Comparison of ENCODE assay signal across 9 cellular contexts in the genomic region with DNA sequence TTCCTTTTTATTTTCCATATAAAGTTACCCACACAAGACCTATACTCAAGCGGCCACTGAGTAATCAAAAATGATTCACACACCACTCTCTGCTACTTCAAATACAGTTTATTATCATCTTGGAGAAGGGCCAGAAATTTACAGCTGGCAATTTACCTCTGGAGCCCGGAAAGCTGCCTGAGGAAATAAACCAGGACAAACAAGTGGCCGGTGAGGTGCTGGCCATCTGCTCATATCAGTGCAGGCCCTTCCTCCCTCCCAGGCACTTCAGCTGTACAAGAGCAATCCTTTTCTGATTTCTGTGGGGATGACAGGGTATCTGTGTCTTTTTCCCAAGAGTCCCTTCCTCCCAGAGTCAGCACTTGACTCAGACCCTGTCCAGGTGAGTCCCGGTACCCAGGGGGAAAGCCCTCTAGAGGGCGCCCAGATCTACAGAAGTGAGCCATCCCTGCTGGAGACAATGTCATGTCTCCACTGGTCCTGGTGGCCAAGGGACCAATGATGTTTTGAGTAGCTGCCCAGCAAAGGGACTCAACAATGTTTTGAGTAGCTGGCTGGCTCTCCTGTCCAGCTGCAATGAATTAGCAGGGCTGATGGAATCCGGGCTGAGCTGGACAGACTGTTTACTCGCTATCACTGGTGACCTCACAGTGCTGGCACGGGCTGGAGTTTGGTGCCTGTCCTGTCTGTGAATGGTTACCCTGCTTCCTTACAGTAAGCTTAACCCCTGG. TPM values are rescaled to one million over a fixed set of nuclear protein-coding genes. Genes with fewer than 3 reads are reported as not detected.
A peak's percentile ranks its signal among the peaks of the same experiment; 100 is the strongest.
DNase-seq lines count a peak whose midpoint lies in the region; ATAC-seq, FAIRE-seq and TF ChIP-seq lines count a peak whose summit lies in the region.
"Had no signal": no experiment of that assay in that cellular context is flagged by ENCODE, and none has a peak within 500 bp of the region (broad histone marks: within the 10 kb centered on the region; RNA-seq: fewer than 3 reads in every experiment).

No MANE protein-coding gene starts in this region.

- CTCF ChIA-PET in T-cell (lab: Charles Lee) (no interaction called here), GM12878 (lab: Yijun Ruan, JAX) (interaction anchor here (0.7 to 3.2 kb wide), 6 partner anchors 9 to 34 kb away, joined by 3 to 11 read pairs (median 4); no protein-coding TSS in a partner anchor)

- no peaks in the 10 kb centered on the region for H3K4me1 Mint-ChIP-seq in T-cell
- H3K4me1 Mint-ChIP-seq in glutamatergic neuron (ENCODE audit: low read depth, unreplicated experiment) = no peaks in the 10 kb centered on the region

- H3K4me3 Mint-ChIP-seq in T-cell (no peak overlapping the region), glutamatergic neuron (ENCODE audit: unreplicated experiment) (no peak overlapping the region)

- TF ChIP-seq CTCF in GM12873 (IDR thresholded peaks at IDR 0.05; ENCODE audit: insufficient read depth, low read depth, low read length, missing control alignments) (peak; percentile 87), NB4 (IDR thresholded peaks at IDR 0.05; ENCODE audit: low read depth, low read length) (peak; percentile 77), GM12878 (IDR thresholded peaks at IDR 0.05 in 2 of 3, conservative IDR thresholded peaks at IDR 0.05 in 1 of 3; ENCODE audit: control insufficient read depth in 2 of 3, extremely low read depth in 1 of 3, insufficient read depth in 1 of 3, low read depth in 3 of 3, low read length in 3 of 3) (peak; percentile 45 to 71 (median 68)), glutamatergic neuron (IDR thresholded peaks at IDR 0.05; ENCODE audit: partially characterized antibody, unreplicated experiment) (no peak)

- RAD21 ChIA-PET in GM12878 (lab: Charles Lee; ENCODE audit: unreplicated experiment) = no interaction called here

- DNase-seq in NB4 (ENCODE audit: low read depth) (peak; percentile 52), T-cell (peak in 13 of 34 experiments; percentile 2 to 47 (median 13)), GM12878 (ENCODE audit: low read depth, low spot score) (no peak), iPS-NIHi7 (ENCODE audit: extremely low spot score) (peak; percentile 92), glutamatergic neuron (no peak)
- peak; percentile 53 for DNase-seq in stimulated activated CD4-positive, alpha-beta T cell treated with anti-CD3 and anti-CD28 coated beads, Interleukin-4, amount 100 ng/mL, for 24 hours

- no peaks in the 10 kb centered on the region for H4K20me1 ChIP-seq in GM12878 (ENCODE audit: control insufficient read depth, insufficient read depth)

- no peak for TF ChIP-seq EP300 in GM12878 (IDR thresholded peaks at IDR 0.05; ENCODE audit: borderline replicate concordance in 1 of 2, control insufficient read depth in 1 of 2, low read depth in 2 of 2, low read length in 2 of 2)

- TF ChIP-seq POLR2A in NB4 (IDR thresholded peaks at IDR 0.05; ENCODE audit: extremely low read depth, insufficient read length) (no peak), GM12878 (IDR thresholded peaks at IDR 0.05; ENCODE audit: low read depth, low read length) (no peak)

- peak; percentile 53 for TF ChIP-seq RAD21 in GM12878 (IDR thresholded peaks at IDR 0.05; ENCODE audit: insufficient read depth, low read depth, low read length)

- no peak overlapping the region for H3K27ac Mint-ChIP-seq in T-cell
- H3K27ac Mint-ChIP-seq in glutamatergic neuron (ENCODE audit: unreplicated experiment) = no peak overlapping the region

- ATAC-seq in T-cell (replicated peaks in 1 of 4) (peak in 3 of 4 experiments; percentile 51 to 60 (median 52)), GM12878 (peak; percentile 86), HG02763 (IDR thresholded peaks at IDR 0.05; ENCODE audit: unreplicated experiment) (no peak)

- H3K27me3 Mint-ChIP-seq in T-cell (no peaks in the 10 kb centered on the region), glutamatergic neuron (ENCODE audit: unreplicated experiment) (peaks cover 2% of the 10 kb centered on the region)

- no peak for FAIRE-seq in GM12878 (lab: Jason Lieb, UNC)

- H3K4me2 ChIP-seq in GM12878 (ENCODE audit: control insufficient read depth, insufficient read depth) = no peak overlapping the region

- H2AFZ ChIP-seq in GM12878 (ENCODE audit: control insufficient read depth, low read depth, low read length) = no peak overlapping the region

- no peak overlapping the region for H3K9ac ChIP-seq in GM12878 (ENCODE audit: control insufficient read depth, insufficient read depth, low read length)

- no peaks in the 10 kb centered on the region for H3K4me1 ChIP-seq in GM12878 (ENCODE audit: control insufficient read depth, insufficient read depth, low read length)

- no peak overlapping the region for H3K4me3 ChIP-seq in NB4 (ENCODE audit: low read depth, low read length)
- no peak overlapping the region for H3K4me3 ChIP-seq in GM12878

- no peaks in the 10 kb centered on the region for H3K9me3 ChIP-seq in GM12878 (replicated peaks; ENCODE audit: control insufficient read depth, insufficient read depth, low read length)

- POLR2A ChIA-PET in T-cell (lab: Charles Lee) = no interaction called here
- POLR2A ChIA-PET in GM12878 (lab: Charles Lee) = no interaction called here

- intact Hi-C loops in GM12878 (cut with micrococcal nuclease; ENCODE audit: unreplicated experiment) = no loop called here

- SMC1A ChIA-PET in GM12878 (lab: Charles Lee; ENCODE audit: uncharacterized antibody, unreplicated experiment) = interaction anchor here (2.6 kb wide), 1 partner anchor 25 kb away, joined by 8 read pairs; no protein-coding TSS in a partner anchor

- WGBS in GM12878 (ENCODE audit: insufficient coverage, insufficient replicate concordance, low lambda C conversion rate, missing lambda C conversion rate) = 54% methylated on average over 8 of the region's 8 CpGs

- H3K9me3 Mint-ChIP-seq in T-cell (no peaks in the 10 kb centered on the region), glutamatergic neuron (ENCODE audit: unreplicated experiment) (peaks cover 2% of the 10 kb centered on the region)

- no peaks in the 10 kb centered on the region for H3K36me3 ChIP-seq in GM12878 (ENCODE audit: control insufficient read depth in 2 of 2, insufficient read depth in 2 of 2, low read length in 1 of 2)

- H3K27me3 ChIP-seq in GM12878 (replicated peaks in 1 of 2; ENCODE audit: control insufficient read depth in 2 of 2, insufficient read depth in 2 of 2, low read length in 1 of 2) = peaks cover 0 to 1% of the 10 kb centered on the region in 2 experiments; a peak in 3 of 4 replicates

- in situ Hi-C loops in GM12878 (cut with MboI) = loop anchor here (10.0 kb wide), 1 partner anchor 174 kb away; no protein-coding TSS in a partner anchor

- H3K27ac ChIP-seq in GM12878 (ENCODE audit: control insufficient read depth, insufficient read depth) = no peak overlapping the region

- H3K79me2 ChIP-seq in GM12878 (ENCODE audit: control insufficient read depth, insufficient read depth, low read length) = no peaks in the 10 kb centered on the region

- H3K36me3 Mint-ChIP-seq in T-cell (no peaks in the 10 kb centered on the region), glutamatergic neuron (ENCODE audit: unreplicated experiment) (peaks cover 4% of the 10 kb centered on the region)

- BruUV-seq in GM12878 (replicated peaks; lab: Mats Ljungman, UMichigan) = no TSS peak

TF ChIP-seq in GM12878, 131 proteins besides CTCF, POLR2A, EP300 and RAD21 (continues in another document):
- TF ChIP-seq CHD1 (IDR thresholded peaks at IDR 0.05; ENCODE audit: low read depth, low read length) (no peak), SP1 (IDR thresholded peaks at IDR 0.05; ENCODE audit: low read depth, low read length) (no peak)

RNA-seq across cellular contexts. Expression of a gene that starts 23.6 kb away (rescaled TPM):
- 1 to 10 TPM in 4 of 5 donors, not detected in 1; 2.1 to 4.3 (median 2.7) TPM for total RNA-seq in T-cell
- total RNA-seq in GM12878 (2013; cell fraction: nucleolus; rRNA removed) = 0.10 TPM in 1 of 2 replicates, not detected in the other
- total RNA-seq in GM12878 (2014; rRNA removed) = under 0.01 TPM in 1 of 2 replicates, not detected in the other
- total RNA-seq in GM12878 (2014; rRNA removed; fragmentation: Illumina TruSeq; extraction: Trizol) = not detected in 2 replicates
- total RNA-seq in GM12878 (2021) = 0.05 and 0.23 TPM in 2 replicates
- not detected for polyA plus RNA-seq in GM12878 (2011; ENCODE audit: low read depth)
- polyA plus RNA-seq in GM12878 (2011; rRNA removed) = not detected in 2 replicates
- not detected in 2 replicates for polyA plus RNA-seq in GM12878 (2011; cell fraction: cytosol; rRNA removed)
- not detected in 2 replicates for polyA plus RNA-seq in GM12878 (2011; cell fraction: nucleus; rRNA removed)
- polyA plus RNA-seq in GM12878 (2012) = 0.04 TPM in 2 replicates
- polyA plus RNA-seq in GM12878 (2014; fragmentation: Illumina TruSeq; extraction: Trizol) = 0.01 TPM in 1 of 2 replicates, not detected in the other
- under 1 TPM in 1 of 2 experiments, not detected in 1; 0.04 TPM for polyA plus RNA-seq in GM12878 (2014; fragmentation: Nextera tagmentation; extraction: Ambion mirVana)
- polyA plus RNA-seq in GM12878 (2014; rRNA removed) = not detected in 2 replicates
- polyA plus RNA-seq in GM12878 (2016; fragmentation: Nextera tagmentation; extraction: Ambion mirVana) = not detected
- not detected in 2 replicates for polyA minus RNA-seq in GM12878 (2011; rRNA and poly(A)+ RNA removed)
- polyA minus RNA-seq in GM12878 (2011; cell fraction: cytosol; rRNA and poly(A)+ RNA removed) = 0.40 and 0.94 TPM in 2 replicates
- polyA minus RNA-seq in GM12878 (2011; cell fraction: nucleus; rRNA and poly(A)+ RNA removed) = 0.12 TPM in 1 of 2 replicates, not detected in the other
- 10.8 TPM for total RNA-seq in glutamatergic neuron (ENCODE audit: unreplicated experiment)

RNA-seq across cellular contexts. Expression of a gene that starts 57.4 kb away (rescaled TPM):
- not detected for total RNA-seq in T-cell
- not detected in 2 replicates for total RNA-seq in GM12878 (2013; cell fraction: nucleolus; rRNA removed)
- total RNA-seq in GM12878 (2014; rRNA removed) = not detected in 2 replicates
- not detected in 2 replicates for total RNA-seq in GM12878 (2014; rRNA removed; fragmentation: Illumina TruSeq; extraction: Trizol)
- total RNA-seq in GM12878 (2021) = not detected in 2 replicates
- polyA plus RNA-seq in GM12878 (2011; ENCODE audit: low read depth) = not detected
- polyA plus RNA-seq in GM12878 (2011; rRNA removed) = not detected in 2 replicates
- polyA plus RNA-seq in GM12878 (2011; cell fraction: cytosol; rRNA removed) = not detected in 2 replicates
- polyA plus RNA-seq in GM12878 (2011; cell fraction: nucleus; rRNA removed) = not detected in 2 replicates
- not detected in 2 replicates for polyA plus RNA-seq in GM12878 (2012)
- not detected in 2 replicates for polyA plus RNA-seq in GM12878 (2014; fragmentation: Illumina TruSeq; extraction: Trizol)
- not detected for polyA plus RNA-seq in GM12878 (2014; fragmentation: Nextera tagmentation; extraction: Ambion mirVana)
- 0.10 TPM in 1 of 2 replicates, not detected in the other for polyA plus RNA-seq in GM12878 (2014; rRNA removed)
- not detected for polyA plus RNA-seq in GM12878 (2016; fragmentation: Nextera tagmentation; extraction: Ambion mirVana)
- polyA minus RNA-seq in GM12878 (2011; rRNA and poly(A)+ RNA removed) = not detected in 2 replicates
- polyA minus RNA-seq in GM12878 (2011; cell fraction: cytosol; rRNA and poly(A)+ RNA removed) = 0.67 TPM in 1 of 2 replicates, not detected in the other
- not detected in 2 replicates for polyA minus RNA-seq in GM12878 (2011; cell fraction: nucleus; rRNA and poly(A)+ RNA removed)
- not detected for total RNA-seq in glutamatergic neuron (ENCODE audit: unreplicated experiment)
- total RNA-seq: activated CD8-positive, alpha-beta memory T cell treated with anti-CD3 and anti-CD28 coated beads for 36 hours had no signal

Comparison
In these comparisons a context has a peak if more than half of its experiments do, and no peak if none do; other contexts are left out.
1. DNase-seq: peak in NB4 (single experiment), iPS-NIHi7 (single experiment) and stimulated activated CD4-positive, alpha-beta T cell treated with anti-CD3 and anti-CD28 coated beads, Interleukin-4, amount 100 ng/mL, for 24 hours (single experiment); none in GM12878 (single experiment) and glutamatergic neuron (single experiment).